8 cellular contexts compared by ENCODE assay signal in genomic region chr14:20970983-20971704, GRCh38. TPM values are rescaled to one million over a fixed set of nuclear protein-coding genes. Genes with fewer than 3 reads are reported as not detected.
A peak's percentile ranks its signal among the peaks of the same experiment; 100 is the strongest.
DNase-seq lines count a peak whose midpoint lies in the region; ATAC-seq and TF ChIP-seq lines count a peak whose summit lies in the region.

No MANE protein-coding gene starts in this region.

- H3K79me2 ChIP-seq in GM23248 (ENCODE audit: insufficient read depth) (no peaks in the 10 kb centered on the region), neural progenitor cell (ENCODE audit: low read depth) (no peaks in the 10 kb centered on the region)

- H3K9me2 ChIP-seq in GM23248 (ENCODE audit: insufficient read depth) = no peaks in the 10 kb centered on the region

- ATAC-seq in RWPE2 (ENCODE audit: low read depth) (peak; percentile 90), foreskin keratinocyte (peak; percentile 85)

- 1% methylated on average over 41 to 47 of the region's 47 CpGs for WGBS in GM23248 (ENCODE audit: low coverage in 1 of 2, low lambda C conversion rate in 2 of 2, missing lambda C conversion rate in 2 of 2), 2 experiments
- WGBS in stomach, 5 donors = 0 to 1% (median 0%) methylated on average over 24 to 47 of the region's 47 CpGs

- H3K4me3 ChIP-seq in GM23248 (peak overlapping the region; percentile 81), RWPE2 (ENCODE audit: severe bottlenecking) (peak overlapping the region; percentile 39), neural progenitor cell (peak overlapping the region; percentile 67), stomach (peak overlapping the region; percentile 60 to 68 (median 62))

- H3K4me1 Mint-ChIP-seq in neural progenitor cell = peaks cover 7% of the 10 kb centered on the region

- peak overlapping the region; percentile 94 for H3K27ac Mint-ChIP-seq in neural progenitor cell

- intact Hi-C loops in stomach (cut with DNase I; ENCODE audit: low total_unique reads) = no loop called here

- H3K36me3 ChIP-seq in GM23248 (ENCODE audit: low read depth) = no peaks in the 10 kb centered on the region
- no peaks in the 10 kb centered on the region for H3K36me3 ChIP-seq in KOPT-K1 (ENCODE audit: insufficient read depth, low read length)
- H3K36me3 ChIP-seq in RWPE2 (ENCODE audit: low read depth) = no peaks in the 10 kb centered on the region
- no peaks in the 10 kb centered on the region for H3K36me3 ChIP-seq in neural progenitor cell
- no peaks in the 10 kb centered on the region for H3K36me3 ChIP-seq in stomach

- in situ Hi-C loops in GM23248 (cut with MboI) = loop anchor here (10.0 kb wide), 1 partner anchor 276 kb away; no protein-coding TSS in a partner anchor

- H3K27me3 ChIP-seq in GM23248 (replicated peaks; ENCODE audit: insufficient read depth) (peaks cover 7% of the 10 kb centered on the region; the same call in 1 of the 2 replicates), RWPE2 (ENCODE audit: insufficient read depth, poor library complexity, severe bottlenecking) (no peaks in the 10 kb centered on the region), foreskin keratinocyte (no peaks in the 10 kb centered on the region), neural progenitor cell (peaks cover 46% of the 10 kb centered on the region), stomach (peaks cover 0 to 8% (median 0%) of the 10 kb centered on the region in 3 donors)

- peak overlapping the region; percentile 96 for H3K4me3 Mint-ChIP-seq in neural progenitor cell

- H3K9me3 Mint-ChIP-seq in neural progenitor cell = no peaks in the 10 kb centered on the region

- no peaks in the 10 kb centered on the region for H3K36me3 Mint-ChIP-seq in neural progenitor cell

- H3K9me3 ChIP-seq in GM23248 (ENCODE audit: low read depth) (no peaks in the 10 kb centered on the region), KOPT-K1 (ENCODE audit: insufficient read depth, low read length, poor library complexity, severe bottlenecking) (no peaks in the 10 kb centered on the region), RWPE2 (ENCODE audit: severe bottlenecking) (no peaks in the 10 kb centered on the region), neural progenitor cell (ENCODE audit: low read depth) (no peaks in the 10 kb centered on the region), stomach (no peaks in the 10 kb centered on the region)

- DNase-seq in ELF-1 (ENCODE audit: low read depth, low spot score) (peak; percentile 97), GM23248 (peak; percentile 92), RWPE2 (ENCODE audit: low spot score) (peak; percentile 79), foreskin keratinocyte (peak; percentile 49 to 69), neural progenitor cell (ENCODE audit: low spot score) (peak; percentile 93), stomach (peak; percentile 87)
- DNase-seq in activated effector memory CD4-positive, alpha-beta T cell treated with Interleukin-2 at 50 U/mL for 16 hours = peak; percentile 65

- H3K4me2 ChIP-seq in GM23248 (ENCODE audit: unreplicated experiment) (peak overlapping the region; percentile 78), neural progenitor cell (peak overlapping the region; percentile 77)

- H3K9ac ChIP-seq in GM23248 (peak overlapping the region; percentile 65), neural progenitor cell (no peak overlapping the region)

- TF ChIP-seq CTCF in RWPE2 (IDR thresholded peaks at IDR 0.05; ENCODE audit: poor library complexity, severe bottlenecking) (peak; percentile 99), foreskin keratinocyte (conservative IDR thresholded peaks at IDR 0.05) (peak; percentile 91), neural progenitor cell (IDR thresholded peaks at IDR 0.05) (peak; percentile 83), stomach (IDR thresholded peaks at IDR 0.05) (peak in 5 of 7 experiments; percentile 78 to 87 (median 84))

- H3K27ac ChIP-seq in GM23248 (no peak overlapping the region), KOPT-K1 (ENCODE audit: low read depth, low read length, poor library complexity, severe bottlenecking) (peak overlapping the region; percentile 40), RWPE2 (ENCODE audit: poor library complexity, severe bottlenecking) (no peak overlapping the region), foreskin keratinocyte (peak overlapping the region; percentile 19), neural progenitor cell (no peak overlapping the region), stomach (peak overlapping the region; percentile 8 to 83 (median 66))

- no peak for TF ChIP-seq EP300 in stomach (IDR thresholded peaks at IDR 0.05)

- no peaks in the 10 kb centered on the region for H4K20me1 ChIP-seq in GM23248 (ENCODE audit: insufficient read depth)
- H4K20me1 ChIP-seq in neural progenitor cell (ENCODE audit: low read depth) = no peaks in the 10 kb centered on the region

- TF ChIP-seq POLR2A in stomach (IDR thresholded peaks at IDR 0.05) = no peak

- H3K4me1 ChIP-seq in GM23248 (ENCODE audit: insufficient read depth) (peaks cover 8% of the 10 kb centered on the region), RWPE2 (ENCODE audit: insufficient read depth, poor library complexity, severe bottlenecking) (peaks cover 19% of the 10 kb centered on the region), foreskin keratinocyte (peaks cover 19% of the 10 kb centered on the region), neural progenitor cell (no peaks in the 10 kb centered on the region), stomach (peaks cover 0 to 18% (median 15%) of the 10 kb centered on the region in 4 donors)

- no peaks in the 10 kb centered on the region for H3K27me3 Mint-ChIP-seq in neural progenitor cell (ENCODE audit: insufficient read depth, low read depth)

- H3F3A ChIP-seq in GM23248 (ENCODE audit: insufficient read depth) (no peaks in the 10 kb centered on the region), neural progenitor cell (ENCODE audit: low read depth) (peaks cover 4% of the 10 kb centered on the region)

- H2AFZ ChIP-seq in GM23248 (peak overlapping the region; percentile 98), neural progenitor cell (replicated peaks) (peak overlapping the region; percentile 95)

RNA-seq across cellular contexts. Expression of gene RNASE2, which starts 15.9 kb away (rescaled TPM):
- not detected in 2 replicates for total RNA-seq in GM23248 (2014; rRNA removed; shearing (Covaris generic))
- polyA plus RNA-seq in GM23248 (2016; fragmentation: Nextera tagmentation; extraction: Ambion mirVana) = not detected in 2 replicates
- total RNA-seq in foreskin keratinocyte = not detected in 2 replicates
- polyA plus RNA-seq in foreskin keratinocyte = not detected in 2 replicates
- not detected in 2 replicates for total RNA-seq in neural progenitor cell (ENCODE audit: low replicate concordance)
- not detected for total RNA-seq in stomach
- 1 to 10 TPM in 2 of 3 donors, under 1 TPM in 1; 1.00 to 1.3 (median 1.2) TPM for polyA plus RNA-seq in stomach

RNA-seq across cellular contexts. Expression of gene METTL17, which starts 18.6 kb away (rescaled TPM):
- total RNA-seq in GM23248 (2014; rRNA removed; shearing (Covaris generic)) = 65.8 and 87.7 TPM in 2 replicates
- polyA plus RNA-seq in GM23248 (2016; fragmentation: Nextera tagmentation; extraction: Ambion mirVana) (30.6 and 31.3 TPM in 2 replicates), foreskin keratinocyte (66.8 and 73.5 TPM in 2 replicates), stomach (10 to 100 TPM; 31.8 to 97.5 (median 38.0) TPM)
- total RNA-seq in foreskin keratinocyte (63.6 and 65.5 TPM in 2 replicates), neural progenitor cell (ENCODE audit: low replicate concordance) (126 and 155 TPM in 2 replicates), stomach (100 to 1,000 TPM in 3 of 5 donors, 10 to 100 TPM in 2; 61.5 to 304 (median 107) TPM)

RNA-seq across cellular contexts. Expression of gene SLC39A2, which starts 27.9 kb away (rescaled TPM):
- total RNA-seq in GM23248 (2014; rRNA removed; shearing (Covaris generic)) = not detected in 2 replicates
- polyA plus RNA-seq in GM23248 (2016; fragmentation: Nextera tagmentation; extraction: Ambion mirVana) = 0.24 TPM in 1 of 2 replicates, not detected in the other
- not detected in 2 replicates for total RNA-seq in foreskin keratinocyte
- 0.10 TPM in 1 of 2 replicates, not detected in the other for polyA plus RNA-seq in foreskin keratinocyte
- total RNA-seq in neural progenitor cell (ENCODE audit: low replicate concordance) = not detected in 2 replicates
- not detected for total RNA-seq in stomach
- polyA plus RNA-seq in stomach = 1 to 10 TPM in 1 of 3 donors, not detected in 2; 3.8 TPM

RNA-seq across cellular contexts. Expression of gene NDRG2, which starts 53.7 kb away (rescaled TPM):
- total RNA-seq in GM23248 (2014; rRNA removed; shearing (Covaris generic)) = 2.8 TPM in 1 of 2 replicates, not detected in the other
- polyA plus RNA-seq in GM23248 (2016; fragmentation: Nextera tagmentation; extraction: Ambion mirVana) (0.28 and 0.85 TPM in 2 replicates), foreskin keratinocyte (9.7 and 9.8 TPM in 2 replicates), stomach (100 to 1,000 TPM in 1 of 3 donors, 10 to 100 TPM in 2; 92.1 to 194 (median 99.1) TPM)
- total RNA-seq in foreskin keratinocyte (8.1 and 8.7 TPM in 2 replicates), neural progenitor cell (ENCODE audit: low replicate concordance) (1.3 and 2.0 TPM in 2 replicates), stomach (100 to 1,000 TPM in 3 of 5 donors, 10 to 100 TPM in 2; 61.3 to 418 (median 115) TPM)

RNA-seq across cellular contexts. Expression of gene TPPP2, which starts 58.9 kb away (rescaled TPM):
- not detected in 2 replicates for total RNA-seq in GM23248 (2014; rRNA removed; shearing (Covaris generic))
- polyA plus RNA-seq in GM23248 (2016; fragmentation: Nextera tagmentation; extraction: Ambion mirVana) = not detected in 2 replicates
- not detected in 2 replicates for total RNA-seq in foreskin keratinocyte
- not detected in 2 replicates for polyA plus RNA-seq in foreskin keratinocyte
- not detected in 2 replicates for total RNA-seq in neural progenitor cell (ENCODE audit: low replicate concordance)
- not detected for total RNA-seq in stomach
- polyA plus RNA-seq in stomach = under 1 TPM in 1 of 3 donors, not detected in 2; 0.62 TPM

Comparison
In these comparisons a context has a peak if more than half of its experiments do, and no peak if none do; other contexts are left out.
1. H3K27ac ChIP-seq: peak in KOPT-K1 (single experiment), foreskin keratinocyte (single experiment) and stomach (5 of 5); none in GM23248 (single experiment), RWPE2 (single experiment) and neural progenitor cell (single experiment).
2. Peak in every context shown above with its lines, with median percentiles within 50 percentile points of each other: DNase-seq, H3K4me3 ChIP-seq and CTCF ChIP-seq.